In genomic region chr2:100755441-100755840, GRCh38 we compare ENCODE assay signal across 23 cellular contexts.
DNase-seq lines count a peak whose midpoint lies in the region; ATAC-seq, FAIRE-seq and TF ChIP-seq lines count a peak whose summit lies in the region.
"Had no signal": no experiment of that assay in that cellular context is flagged by ENCODE, and none has a peak within 500 bp of the region (broad histone marks: within the 10 kb centered on the region; RNA-seq: fewer than 3 reads in every experiment).

No MANE protein-coding gene starts in this region.

- H3K4me3 ChIP-seq in MG63 (no peak overlapping the region), bronchial epithelial cell (ENCODE audit: low read depth, low read length) (no peak overlapping the region)
- H3K4me3 ChIP-seq: breast epithelium, neural progenitor cell, Peyer's patch, upper lobe of left lung had no signal

- H3K9me3 ChIP-seq in MG63: peaks cover 5% of the 10 kb centered on the region
- H3K9me3 ChIP-seq: breast epithelium, Peyer's patch, upper lobe of left lung had no signal

- peak; percentile 63 for DNase-seq in Daoy (ENCODE audit: low read depth)
- peak; percentile 77 for DNase-seq in MG63
- peak; percentile 96 for DNase-seq in bronchial epithelial cell (ENCODE audit: low read depth)
- peak; percentile 85 for DNase-seq in renal cortical epithelial cell (ENCODE audit: low read depth)
- DNase-seq in stimulated activated CD4-positive, alpha-beta T cell treated with anti-CD3 and anti-CD28 coated beads, Interleukin-2, amount 100 ng/mL, for 24 hours: no peak
- DNase-seq: activated CD4-positive, alpha-beta T cell treated with anti-CD3 and anti-CD28 coated beads for 48 hours; activated T-cell treated with anti-CD3 and anti-CD28 coated beads, Interleukin-2, amount 50 U/mL, for 24 hours; cortex of kidney; DMS79 treated with DMSO at 0.1 percent for 48 hours; glutamatergic neuron; KBM-7; kidney; NCI-H510A treated with DMSO at 0.1 percent for 48 hours; NK-92 treated with Interleukin-12 subunit alpha and Interleukin-12 subunit beta, amount 100 ng/mL, for 24 hours; Peyer's patch; posterior cingulate gyrus; upper lobe of left lung had no signal

- no peak for FAIRE-seq in bronchial epithelial cell (lab: Jason Lieb, UNC)
- FAIRE-seq: GM19239, kidney had no signal

- no peak for TF ChIP-seq CTCF in bronchial epithelial cell (IDR thresholded peaks at IDR 0.05; ENCODE audit: insufficient read depth, low read length, severe bottlenecking)

- ATAC-seq in GM21576 (IDR thresholded peaks at IDR 0.05; ENCODE audit: unreplicated experiment) (no peak), GM19455 (IDR thresholded peaks at IDR 0.05; ENCODE audit: unreplicated experiment) (no peak), HG03025 (IDR thresholded peaks at IDR 0.05; ENCODE audit: low FRiP score, unreplicated experiment) (no peak)

- H3K36me3 ChIP-seq in MG63 (no peaks in the 10 kb centered on the region), bronchial epithelial cell (ENCODE audit: control insufficient read depth, insufficient read depth, low read length) (no peaks in the 10 kb centered on the region)
- H3K36me3 ChIP-seq: breast epithelium, neural progenitor cell, Peyer's patch, upper lobe of left lung had no signal

- H3K27me3 ChIP-seq in MG63 (no peaks in the 10 kb centered on the region), bronchial epithelial cell (ENCODE audit: control insufficient read depth, insufficient read depth, low read length) (no peaks in the 10 kb centered on the region)
- H3K27me3 ChIP-seq: neural progenitor cell, Peyer's patch, upper lobe of left lung had no signal

Comparison
In these comparisons a context has a peak if more than half of its experiments do, and no peak if none do; other contexts are left out.
1. DNase-seq: peak in Daoy (single experiment), MG63 (single experiment), bronchial epithelial cell (single experiment) and renal cortical epithelial cell (single experiment); none in stimulated activated CD4-positive, alpha-beta T cell treated with anti-CD3 and anti-CD28 coated beads, Interleukin-2, amount 100 ng/mL, for 24 hours (0 of 2).